ENCODE assay signal across 8 cellular contexts in the genomic region with DNA sequence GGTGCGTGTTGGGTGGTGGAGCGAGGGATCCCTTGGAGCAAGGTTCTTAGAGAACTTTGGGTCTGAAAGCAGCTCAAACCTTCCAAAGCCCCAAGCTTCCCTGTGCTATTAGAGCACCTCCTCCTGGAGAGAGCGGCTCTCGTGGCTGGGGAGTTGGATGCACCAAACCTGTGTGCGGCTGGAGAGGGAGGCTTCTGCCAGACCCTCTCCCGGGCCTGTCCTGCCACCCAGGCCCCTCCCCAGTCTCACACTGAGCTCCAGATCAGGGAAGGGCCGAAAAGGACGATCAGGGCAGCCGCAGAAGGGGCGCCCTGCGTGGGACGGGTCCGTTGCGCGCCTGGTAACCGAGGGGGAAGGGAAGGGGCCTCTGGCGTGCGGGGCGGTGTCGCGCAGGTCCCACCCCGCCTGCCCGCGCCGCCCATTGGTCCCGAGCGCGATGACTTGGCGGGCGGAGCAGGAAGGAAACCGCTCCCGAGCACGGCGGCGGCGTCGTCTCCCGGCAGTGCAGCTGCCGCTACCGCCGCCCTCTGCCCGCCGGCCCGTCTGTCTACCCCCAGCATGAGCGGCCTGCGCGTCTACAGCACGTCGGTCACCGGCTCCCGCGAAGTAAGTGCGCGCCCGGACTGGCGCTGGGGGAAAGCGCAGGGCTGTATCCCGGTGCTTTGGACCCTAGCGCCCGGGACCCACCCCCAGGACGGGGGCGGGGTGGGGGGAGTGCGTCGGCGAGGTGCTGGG. TPM values are rescaled to one million over a fixed set of nuclear protein-coding genes. Genes with fewer than 3 reads are reported as not detected.
DNase-seq lines count a peak whose midpoint lies in the region; ATAC-seq and TF ChIP-seq lines count a peak whose summit lies in the region.

A gene (plus strand): TSS at position 489 of the 735 bp plus-strand sequence. CDS start 70 bp downstream, at position 559.

- H3K36me3 ChIP-seq in CD4-positive, alpha-beta memory T cell (ENCODE audit: insufficient read depth, low read length), result peaks cover 12% of the 10 kb centered on the region
- H3K36me3 ChIP-seq in OCI-LY7 (ENCODE audit: insufficient read depth, low read length), result peaks cover 66% of the 10 kb centered on the region

- no peaks in the 10 kb centered on the region for H3K9me2 ChIP-seq in OCI-LY7 (ENCODE audit: insufficient read depth, low read length)

- no peaks in the 10 kb centered on the region for H3K9me3 ChIP-seq in CD4-positive, alpha-beta memory T cell (ENCODE audit: control insufficient read depth in 1 of 2, low read length in 2 of 2)
- H3K9me3 ChIP-seq in OCI-LY7 (ENCODE audit: low read length), result no peaks in the 10 kb centered on the region

- H3K79me2 ChIP-seq in OCI-LY7 (ENCODE audit: insufficient read depth, low read depth, low read length), result no peaks in the 10 kb centered on the region

- peaks cover 89% of the 10 kb centered on the region for H3K4me1 ChIP-seq in CD4-positive, alpha-beta memory T cell (ENCODE audit: insufficient read depth, low read length)
- H3K4me1 ChIP-seq in OCI-LY7 (ENCODE audit: insufficient read depth, low read length, poor library complexity, severe bottlenecking), result peaks cover 37% of the 10 kb centered on the region

- H3K36me3 Mint-ChIP-seq in CD4-positive, alpha-beta memory T cell, result peaks cover 9 to 48% of the 10 kb centered on the region in 2 donors

- peak within 1 kb of the TSS; percentile 94 to 98 (median 97) for H3K27ac Mint-ChIP-seq in CD4-positive, alpha-beta memory T cell

- peak; percentile 72 for TF ChIP-seq CTCF in OCI-LY7 (conservative IDR thresholded peaks at IDR 0.05; ENCODE audit: low read length)

- no peaks in the 10 kb centered on the region for H3K27me3 ChIP-seq in CD4-positive, alpha-beta memory T cell (ENCODE audit: insufficient read depth, low read length)

- H4K20me1 ChIP-seq in OCI-LY7 (ENCODE audit: insufficient read depth, low read length), result no peaks in the 10 kb centered on the region

- peaks cover 59 to 91% (median 76%) of the 10 kb centered on the region in 4 donors for H3K4me1 Mint-ChIP-seq in CD4-positive, alpha-beta memory T cell

- DNase-seq in CD4-positive, alpha-beta memory T cell, result peak; percentile 83 to 88 (median 86)
- DNase-seq in HS-27A (ENCODE audit: low read depth) (peak; percentile 70), OCI-LY7 (ENCODE audit: low spot score) (peak; percentile 87), activated T-cell treated with anti-CD3 and anti-CD28 coated beads for 4 hours (peak; percentile 70), epithelial cell of prostate (ENCODE audit: low read depth, low spot score) (no peak), mucosa of gallbladder (ENCODE audit: low spot score) (peak; percentile 86)
- peak; percentile 52 to 67 for DNase-seq in stimulated activated CD8-positive, alpha-beta memory T cell treated with anti-CD3 and anti-CD28 coated beads, Interleukin-4, amount 100 ng/mL, for 4 hours (ENCODE audit: low read depth in 2 of 2, low spot score in 1 of 2)

- no peaks in the 10 kb centered on the region for H3K27me3 Mint-ChIP-seq in CD4-positive, alpha-beta memory T cell

- peak within 1 kb of the TSS; percentile 85 to 96 (median 90) for H3K4me3 Mint-ChIP-seq in CD4-positive, alpha-beta memory T cell

- no peak within 1 kb of the TSS; the same call in 1 of the 2 replicates for H2AFZ ChIP-seq in OCI-LY7 (ENCODE audit: low read length)

- CTCF ChIA-PET in CD4-positive, alpha-beta memory T cell (lab: Charles Lee; ENCODE audit: partially characterized antibody), result interaction anchor here (0.9 to 21.6 kb wide), 8 partner anchors 7 to 153 kb away, joined by 3 to 1027 read pairs (median 34); a partner anchor contains a TSS
- CTCF ChIA-PET in OCI-LY7 (lab: Charles Lee; ENCODE audit: unreplicated experiment), result interaction anchor here (1.0 kb wide), 1 partner anchor 9 kb away, joined by 5 read pairs; no protein-coding TSS in a partner anchor

- peak within 1 kb of the TSS; percentile 94 for H3K4me2 ChIP-seq in OCI-LY7 (ENCODE audit: low read length)

- peak within 1 kb of the TSS; percentile 82 for H3K27ac ChIP-seq in CD4-positive, alpha-beta memory T cell (ENCODE audit: low read depth, low read length)
- H3K27ac ChIP-seq in OCI-LY7 (ENCODE audit: low read depth, low read length, poor library complexity, severe bottlenecking) (peak within 1 kb of the TSS; percentile 63), epithelial cell of prostate (peak within 1 kb of the TSS; percentile 98)

- POLR2A ChIA-PET in CD4-positive, alpha-beta memory T cell (lab: Charles Lee; ENCODE audit: partially characterized antibody), result interaction anchor here (0.6 to 38.6 kb wide), 22 partner anchors 8 to 192 kb away, joined by 3 to 3358 read pairs (median 6); a partner anchor contains a TSS
- POLR2A ChIA-PET in OCI-LY7 (lab: Charles Lee), result interaction anchor here (0.7 to 1.8 kb wide), 3 partner anchors 9 to 98 kb away, joined by 3 to 4 read pairs (median 4); no protein-coding TSS in a partner anchor

- ATAC-seq in GM19397 (IDR thresholded peaks at IDR 0.05; ENCODE audit: unreplicated experiment), result peak; percentile 71

- intact Hi-C loops in CD4-positive, alpha-beta memory T cell (cut with micrococcal nuclease), result no loop called here
- intact Hi-C loops in OCI-LY7 (cut with micrococcal nuclease; ENCODE audit: unreplicated experiment), result no loop called here

- peak within 1 kb of the TSS; percentile 50 to 92 for H3K4me3 ChIP-seq in CD4-positive, alpha-beta memory T cell (ENCODE audit: low read length in 2 of 2)
- H3K4me3 ChIP-seq in OCI-LY7 (ENCODE audit: low read depth, low read length, poor library complexity, severe bottlenecking), result peak within 1 kb of the TSS; percentile 69

- no peaks in the 10 kb centered on the region for H3K9me3 Mint-ChIP-seq in CD4-positive, alpha-beta memory T cell

- no TSS peak for BruUV-seq in OCI-LY7 (replicated peaks; lab: Mats Ljungman, UMichigan)

RNA-seq across cellular contexts. Expression of the gene that starts here (rescaled TPM):
- total RNA-seq in CD4-positive, alpha-beta memory T cell, result 100 to 1,000 TPM; 293 to 305 TPM
- 1,000 to 10,000 TPM in 1 of 2 donors, 100 to 1,000 TPM in 1; 979 to 1,531 TPM for polyA plus RNA-seq in CD4-positive, alpha-beta memory T cell
- total RNA-seq in OCI-LY7 (2014; rRNA removed; shearing (Covaris generic)), result 18.6 and 25.3 TPM in 2 replicates
- total RNA-seq in OCI-LY7 (2022) (58.6 and 60.9 TPM in 2 replicates), mucosa of gallbladder (133 TPM)
